Comparison of ENCODE assay signal across 1 cellular context in genomic region chr14:74912801-74913200, GRCh38.
TF ChIP-seq lines count a peak whose summit lies in the region.

No MANE protein-coding gene starts in this region.

TF ChIP-seq in IMR-90, 13 proteins besides CTCF, POLR2A, EP300 and RAD21:
- TF ChIP-seq FOS (IDR thresholded peaks at IDR 0.05; ENCODE audit: low read depth, low read length) (no peak), RFX5 (IDR thresholded peaks at IDR 0.05; ENCODE audit: low read depth, low read length) (no peak), MAZ (IDR thresholded peaks at IDR 0.05; ENCODE audit: borderline replicate concordance, low read depth, low read length) (no peak), ELK1 (IDR thresholded peaks at IDR 0.05; ENCODE audit: borderline replicate concordance, low read depth, low read length) (no peak), RCOR1 (IDR thresholded peaks at IDR 0.05; ENCODE audit: insufficient replicate concordance, low read length) (no peak), CEBPB (IDR thresholded peaks at IDR 0.05; ENCODE audit: low read depth, low read length) (no peak), CHD1 (IDR thresholded peaks at IDR 0.05; ENCODE audit: low read depth, low read length) (no peak), NFE2L2 (IDR thresholded peaks at IDR 0.05; ENCODE audit: low read depth, low read length) (no peak), BHLHE40 (IDR thresholded peaks at IDR 0.05; ENCODE audit: low read depth, low read length) (no peak), SMC3 (IDR thresholded peaks at IDR 0.05; ENCODE audit: low read depth, low read length) (no peak), USF2 (IDR thresholded peaks at IDR 0.05; ENCODE audit: low read depth, low read length) (no peak), MXI1 (IDR thresholded peaks at IDR 0.05; ENCODE audit: borderline replicate concordance, low read depth, low read length) (no peak), MAFK (IDR thresholded peaks at IDR 0.05; ENCODE audit: low read depth, low read length) (no peak)
